23 cellular contexts compared by ENCODE assay signal in the genomic region with DNA sequence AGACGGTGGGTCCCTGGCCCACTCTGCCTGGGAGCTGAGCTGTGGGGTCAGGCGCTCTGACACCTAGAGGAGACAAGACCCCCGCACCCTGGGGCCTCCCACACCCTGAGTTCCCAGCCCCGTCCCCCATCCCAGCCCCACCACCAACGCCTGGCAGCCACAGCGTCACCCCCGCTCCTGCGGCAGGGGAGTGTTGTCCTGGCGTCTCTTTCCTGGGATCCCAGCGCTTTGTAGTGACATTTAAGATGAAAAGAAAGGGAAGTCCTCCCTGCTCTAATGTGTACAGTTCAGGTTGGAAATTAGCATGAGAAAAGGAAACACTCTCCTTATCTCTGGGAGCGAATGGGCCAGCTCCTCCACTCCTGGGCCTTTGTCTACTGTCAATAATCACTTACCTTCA.
DNase-seq lines count a peak whose midpoint lies in the region; ATAC-seq and TF ChIP-seq lines count a peak whose summit lies in the region.
"Had no signal": no experiment of that assay in that cellular context is flagged by ENCODE, and none has a peak within 500 bp of the region (broad histone marks: within the 10 kb centered on the region; RNA-seq: fewer than 3 reads in every experiment).

No MANE protein-coding gene starts in this region.

- no peak overlapping the region for H2AFZ ChIP-seq in GM23248

- DNase-seq in ELF-1 (ENCODE audit: low read depth, low spot score) (peak; percentile 86), chondrocyte (ENCODE audit: low spot score) (peak; percentile 57), mesendoderm (peak; percentile 36), SK-N-DZ (ENCODE audit: low spot score) (no peak), GM23248 (no peak), gastrocnemius medialis (no peak)
- no peak for DNase-seq in stimulated activated naive B cell treated with anti-CD40 and anti-IgM and Interleukin-4, amounts not matched to agents 10 μg/mL and 1 μg/mL and 100 μg/mL, for 72 hours
- DNase-seq: ACHN; activated CD4-positive, alpha-beta memory T cell treated with anti-CD3 and anti-CD28 coated beads for 36 hours; activated effector memory CD4-positive, alpha-beta T cell treated with anti-CD3 and anti-CD28 coated beads, Interleukin-2, amount 50 U/mL, for 16 hours; Calu3; effector CD4-positive, alpha-beta T cell; islet precursor cell; naive B cell; NCI-H187 treated with DMSO at 0.1 percent for 48 hours; NCI-H226; NCI-H774; Peyer's patch; SK-N-SH had no signal

- no peaks in the 10 kb centered on the region for H3F3A ChIP-seq in GM23248 (ENCODE audit: insufficient read depth)

- no peak overlapping the region for H2BK5ac ChIP-seq in mesendoderm (ENCODE audit: low read length)

- H4K20me1 ChIP-seq in GM23248 (ENCODE audit: insufficient read depth) = no peaks in the 10 kb centered on the region

- no CpG with 5 or more reads among the region's 11 CpGs for WGBS in mesendoderm (ENCODE audit: extremely low coverage, insufficient coverage, low lambda C conversion rate)
- 73% methylated on average over 11 of the region's 11 CpGs for WGBS in GM23248 (ENCODE audit: low coverage in 1 of 2, low lambda C conversion rate in 2 of 2, missing lambda C conversion rate in 2 of 2), 2 experiments

- H3K4me1 Mint-ChIP-seq in chondrocyte (ENCODE audit: low read depth) = no peaks in the 10 kb centered on the region
- peaks cover 0 to 9% of the 10 kb centered on the region in 2 donors for H3K4me1 Mint-ChIP-seq in stimulated activated naive B cell treated with anti-CD40 and anti-IgM and Interleukin-4, amounts not matched to agents 10 μg/mL and 1 μg/mL and 100 μg/mL, for 72 hours

- H3K27ac Mint-ChIP-seq in chondrocyte (ENCODE audit: unreplicated experiment) = no peak overlapping the region
- H3K27ac Mint-ChIP-seq in stimulated activated naive B cell treated with anti-CD40 and anti-IgM and Interleukin-4, amounts not matched to agents 10 μg/mL and 1 μg/mL and 100 μg/mL, for 72 hours = no peak overlapping the region
- H3K27ac Mint-ChIP-seq: activated CD4-positive, alpha-beta memory T cell treated with anti-CD3 and anti-CD28 coated beads for 36 hours; naive B cell; T-helper 2 cell treated with Interferon-gamma antibody and Interleukin-4, amounts not matched to agents 5 μg/mL and 100 μg/mL, for 36 hours had no signal

- H3K4me2 ChIP-seq in mesendoderm (ENCODE audit: low read length) (no peak overlapping the region), GM23248 (ENCODE audit: unreplicated experiment) (no peak overlapping the region)
- H3K4me2 ChIP-seq: BLaER1, SK-N-SH had no signal

- H3K27me3 Mint-ChIP-seq in chondrocyte (ENCODE audit: low read depth) = no peaks in the 10 kb centered on the region
- peaks cover 3 to 18% of the 10 kb centered on the region in 2 donors for H3K27me3 Mint-ChIP-seq in stimulated activated naive B cell treated with anti-CD40 and anti-IgM and Interleukin-4, amounts not matched to agents 10 μg/mL and 1 μg/mL and 100 μg/mL, for 72 hours
- H3K27me3 Mint-ChIP-seq: activated CD4-positive, alpha-beta memory T cell treated with anti-CD3 and anti-CD28 coated beads for 36 hours had no signal

- H3K4me3 Mint-ChIP-seq in chondrocyte (ENCODE audit: unreplicated experiment) = no peak overlapping the region
- no peak overlapping the region for H3K4me3 Mint-ChIP-seq in stimulated activated naive B cell treated with anti-CD40 and anti-IgM and Interleukin-4, amounts not matched to agents 10 μg/mL and 1 μg/mL and 100 μg/mL, for 72 hours
- H3K4me3 Mint-ChIP-seq: activated CD4-positive, alpha-beta memory T cell treated with anti-CD3 and anti-CD28 coated beads for 36 hours; T-helper 2 cell treated with Interferon-gamma antibody and Interleukin-4, amounts not matched to agents 5 μg/mL and 100 μg/mL, for 36 hours had no signal

- H3K36me3 ChIP-seq in HUES6 (ENCODE audit: control insufficient read depth, insufficient read depth, low read length) (no peaks in the 10 kb centered on the region), mesendoderm (ENCODE audit: control insufficient read depth, insufficient read depth, low read length) (no peaks in the 10 kb centered on the region), GM23248 (ENCODE audit: low read depth) (no peaks in the 10 kb centered on the region), gastrocnemius medialis (no peaks in the 10 kb centered on the region)
- H3K36me3 ChIP-seq: BLaER1, pancreas, Peyer's patch had no signal

- intact Hi-C loops in gastrocnemius medialis (cut with DNase I; ENCODE audit: low total_unique reads) = no loop called here

- H3K27ac ChIP-seq in HUES6 (ENCODE audit: low read depth, low read length) (no peak overlapping the region), mesendoderm (ENCODE audit: low read depth, low read length) (no peak overlapping the region), GM23248 (no peak overlapping the region), gastrocnemius medialis (no peak overlapping the region)
- H3K27ac ChIP-seq: BLaER1, pancreas, Peyer's patch had no signal

- H3K9ac ChIP-seq in HUES6 (ENCODE audit: low read length) (no peak overlapping the region), mesendoderm (ENCODE audit: low read length) (no peak overlapping the region), GM23248 (no peak overlapping the region)
- H3K9ac ChIP-seq: BLaER1, SK-N-SH had no signal

- H3K56ac ChIP-seq in mesendoderm (ENCODE audit: low read length) = no peak overlapping the region

- H3K36me3 Mint-ChIP-seq in chondrocyte (ENCODE audit: low read depth) = no peaks in the 10 kb centered on the region
- no peaks in the 10 kb centered on the region for H3K36me3 Mint-ChIP-seq in stimulated activated naive B cell treated with anti-CD40 and anti-IgM and Interleukin-4, amounts not matched to agents 10 μg/mL and 1 μg/mL and 100 μg/mL, for 72 hours
- H3K36me3 Mint-ChIP-seq: activated CD4-positive, alpha-beta memory T cell treated with anti-CD3 and anti-CD28 coated beads for 36 hours; naive B cell had no signal

- no peak overlapping the region for H4K5ac ChIP-seq in mesendoderm (ENCODE audit: low read length)

- no peaks in the 10 kb centered on the region for H3K79me2 ChIP-seq in mesendoderm (ENCODE audit: control insufficient read depth, insufficient read depth, low read length)
- H3K79me2 ChIP-seq in GM23248 (ENCODE audit: insufficient read depth) = no peaks in the 10 kb centered on the region

- H3K4me1 ChIP-seq in HUES6 (ENCODE audit: control insufficient read depth, insufficient read depth, low read length) (peaks cover 42% of the 10 kb centered on the region), mesendoderm (ENCODE audit: control insufficient read depth, low read depth, low read length) (peaks cover 2% of the 10 kb centered on the region), GM23248 (ENCODE audit: insufficient read depth) (no peaks in the 10 kb centered on the region), gastrocnemius medialis (no peaks in the 10 kb centered on the region)
- H3K4me1 ChIP-seq: pancreas, Peyer's patch had no signal

- no peaks in the 10 kb centered on the region for H3K9me3 Mint-ChIP-seq in chondrocyte (ENCODE audit: low read depth)
- peaks cover 3 to 4% of the 10 kb centered on the region in 2 donors for H3K9me3 Mint-ChIP-seq in stimulated activated naive B cell treated with anti-CD40 and anti-IgM and Interleukin-4, amounts not matched to agents 10 μg/mL and 1 μg/mL and 100 μg/mL, for 72 hours
- H3K9me3 Mint-ChIP-seq: activated CD4-positive, alpha-beta memory T cell treated with anti-CD3 and anti-CD28 coated beads for 36 hours; T-helper 2 cell treated with Interferon-gamma antibody and Interleukin-4, amounts not matched to agents 5 μg/mL and 100 μg/mL, for 36 hours had no signal

- H3K9me3 ChIP-seq in HUES6 (ENCODE audit: control insufficient read depth, insufficient read depth, low read depth, low read length) = no peaks in the 10 kb centered on the region
- H3K9me3 ChIP-seq in GM23248 (ENCODE audit: low read depth) = no peaks in the 10 kb centered on the region
- no peaks in the 10 kb centered on the region for H3K9me3 ChIP-seq in gastrocnemius medialis
- H3K9me3 ChIP-seq: BLaER1, pancreas, Peyer's patch, SK-N-SH had no signal

- no peak for TF ChIP-seq CTCF in chondrocyte (IDR thresholded peaks at IDR 0.05)
- TF ChIP-seq CTCF in gastrocnemius medialis (IDR thresholded peaks at IDR 0.05 in 4 of 5, conservative IDR thresholded peaks at IDR 0.05 in 1 of 5) = no peak

- peaks cover 17% of the 10 kb centered on the region for H3K27me3 ChIP-seq in HUES6 (ENCODE audit: control insufficient read depth, insufficient read depth, low read length)
- H3K27me3 ChIP-seq in mesendoderm (ENCODE audit: insufficient read depth, low read length, poor library complexity) = no peaks in the 10 kb centered on the region
- 0 out of 2 replicates have a peak, but pooled peaks cover under 1% of the 10 kb centered on the region for H3K27me3 ChIP-seq in GM23248 (replicated peaks; ENCODE audit: insufficient read depth)
- peaks cover 24 to 33% (median 26%) of the 10 kb centered on the region in 3 donors for H3K27me3 ChIP-seq in gastrocnemius medialis
- H3K27me3 ChIP-seq: pancreas, Peyer's patch had no signal

- no peak overlapping the region for H3K4ac ChIP-seq in mesendoderm (ENCODE audit: low read depth, low read length)

- H3K4me3 ChIP-seq in HUES6 (ENCODE audit: low read depth, low read length) (peak overlapping the region; percentile 37; the same call in 1 of the 2 replicates), mesendoderm (ENCODE audit: low read length) (no peak overlapping the region), GM23248 (no peak overlapping the region), gastrocnemius medialis (no peak overlapping the region)
- H3K4me3 ChIP-seq: BLaER1, pancreas, Peyer's patch had no signal

- no peak for TF ChIP-seq POLR2A in gastrocnemius medialis (IDR thresholded peaks at IDR 0.05)

- no peak overlapping the region for H2AK5ac ChIP-seq in mesendoderm (ENCODE audit: low read length)

- H3K9me2 ChIP-seq in GM23248 (ENCODE audit: insufficient read depth) = no peaks in the 10 kb centered on the region
- H3K9me2 ChIP-seq: SK-N-SH had no signal

- no peaks in the 10 kb centered on the region for H3K79me1 ChIP-seq in mesendoderm (ENCODE audit: low read length)

- no peak overlapping the region for H2BK15ac ChIP-seq in mesendoderm (replicated peaks; ENCODE audit: low read depth)

- no peak overlapping the region for H3K23ac ChIP-seq in mesendoderm (ENCODE audit: low read length)

- in situ Hi-C loops in GM23248 (cut with MboI) (no loop called here), gastrocnemius medialis (cut with MboI; ENCODE audit: low sequenced_read_pairs in 4 of 4) (no loop called here)

- H2BK120ac ChIP-seq in mesendoderm (ENCODE audit: low read depth, low read length) = no peak overlapping the region

- no peak overlapping the region for H4K8ac ChIP-seq in mesendoderm (ENCODE audit: low read depth, low read length)

- no peak for ATAC-seq in stimulated activated naive B cell treated with anti-CD40 and anti-IgM and Interleukin-4, amounts not matched to agents 10 μg/mL and 1 μg/mL and 100 μg/mL, for 72 hours (replicated peaks)
- no peak for ATAC-seq in gastrocnemius medialis
- ATAC-seq: pancreas had no signal

- no peak overlapping the region for H3K18ac ChIP-seq in mesendoderm (ENCODE audit: low read length)

Comparison
In these comparisons a context has a peak if more than half of its experiments do, and no peak if none do; other contexts are left out.
1. DNase-seq: peak in ELF-1 (single experiment), chondrocyte (single experiment) and mesendoderm (single experiment); none in SK-N-DZ (single experiment), GM23248 (single experiment), stimulated activated naive B cell treated with anti-CD40 and anti-IgM and Interleukin-4, amounts not matched to agents 10 μg/mL and 1 μg/mL and 100 μg/mL, for 72 hours (single experiment) and gastrocnemius medialis (0 of 2).